ENCODE assay signal across 8 cellular contexts in genomic region chr3:31695280-31696008, GRCh38.
A peak's percentile ranks its signal among the peaks of the same experiment; 100 is the strongest.
DNase-seq lines count a peak whose midpoint lies in the region; ATAC-seq, FAIRE-seq and TF ChIP-seq lines count a peak whose summit lies in the region.

No MANE protein-coding gene starts in this region.

- 33 to 47% methylated on average over 2 of the region's 2 CpGs for WGBS in pancreas, 2 donors

- no peaks in the 10 kb centered on the region for H3K27me3 ChIP-seq in pancreas

- no peaks in the 10 kb centered on the region for H3K9me3 ChIP-seq in pancreas

- peak; percentile 43 for DNase-seq in activated CD8-positive, alpha-beta T cell treated with anti-CD3 and anti-CD28 coated beads, Interleukin-2, amount 10 ng/mL, durations not matched to agents 7 days and 5 days
- no peak for DNase-seq in pancreas
- DNase-seq in medulla oblongata (ENCODE audit: extremely low spot score) = no peak
- no peak for DNase-seq in D721Med (ENCODE audit: insufficient read length, low spot score)

- no peaks in the 10 kb centered on the region for H3K36me3 ChIP-seq in pancreas

- H3K9me3 Mint-ChIP-seq in activated CD8-positive, alpha-beta T cell treated with anti-CD3 and anti-CD28 coated beads, Interleukin-2, amount 10 ng/mL, durations not matched to agents 7 days and 5 days (ENCODE audit: insufficient read depth) = no peaks in the 10 kb centered on the region

- intact Hi-C loops in pancreas (cut with DNase I) = no loop called here

- no peaks in the 10 kb centered on the region for H3K4me1 ChIP-seq in pancreas

- H3K27ac Mint-ChIP-seq in activated CD8-positive, alpha-beta T cell treated with anti-CD3 and anti-CD28 coated beads, Interleukin-2, amount 10 ng/mL, durations not matched to agents 7 days and 5 days = no peak overlapping the region

- CTCF ChIA-PET in activated CD8-positive, alpha-beta T cell treated with anti-CD3 and anti-CD28 coated beads, Interleukin-2, amount 10 ng/mL, durations not matched to agents 7 days and 5 days (lab: Charles Lee) = interaction anchor here (0.7 to 2.0 kb wide), 9 partner anchors 9 to 245 kb away, joined by 3 to 8 read pairs (median 3); no protein-coding TSS in a partner anchor

- TF ChIP-seq CTCF in GM12874 (IDR thresholded peaks at IDR 0.05; ENCODE audit: insufficient read depth, low read depth, low read length) = peak; percentile 37; the same call in 1 of the 2 replicates
- no peak for TF ChIP-seq CTCF in pancreas (IDR thresholded peaks at IDR 0.05)
- no peak for TF ChIP-seq CTCF in D721Med (IDR thresholded peaks at IDR 0.05; ENCODE audit: insufficient read depth, missing control alignments)

- H3K4me3 Mint-ChIP-seq in activated CD8-positive, alpha-beta T cell treated with anti-CD3 and anti-CD28 coated beads, Interleukin-2, amount 10 ng/mL, durations not matched to agents 7 days and 5 days = no peak overlapping the region

- H3K27me3 Mint-ChIP-seq in activated CD8-positive, alpha-beta T cell treated with anti-CD3 and anti-CD28 coated beads, Interleukin-2, amount 10 ng/mL, durations not matched to agents 7 days and 5 days (ENCODE audit: low read depth) = no peaks in the 10 kb centered on the region

- H3K36me3 Mint-ChIP-seq in activated CD8-positive, alpha-beta T cell treated with anti-CD3 and anti-CD28 coated beads, Interleukin-2, amount 10 ng/mL, durations not matched to agents 7 days and 5 days (ENCODE audit: low read depth) = no peaks in the 10 kb centered on the region

- H3K4me1 Mint-ChIP-seq in activated CD8-positive, alpha-beta T cell treated with anti-CD3 and anti-CD28 coated beads, Interleukin-2, amount 10 ng/mL, durations not matched to agents 7 days and 5 days (ENCODE audit: low read depth) = no peaks in the 10 kb centered on the region

- H3K27ac ChIP-seq in pancreas = no peak overlapping the region

- POLR2A ChIA-PET in activated CD8-positive, alpha-beta T cell treated with anti-CD3 and anti-CD28 coated beads, Interleukin-2, amount 10 ng/mL, durations not matched to agents 7 days and 5 days (lab: Charles Lee) = no interaction called here

- ATAC-seq in HG03442 (IDR thresholded peaks at IDR 0.05; ENCODE audit: unreplicated experiment) (peak; percentile 47), pancreas (peak in 3 of 4 donors; percentile 36 to 66 (median 65)), GM21423 (IDR thresholded peaks at IDR 0.05; ENCODE audit: unreplicated experiment) (no peak), GM18858 (IDR thresholded peaks at IDR 0.05; ENCODE audit: unreplicated experiment) (no peak)
- ATAC-seq in activated CD8-positive, alpha-beta T cell treated with anti-CD3 and anti-CD28 coated beads, Interleukin-2, amount 10 ng/mL, durations not matched to agents 7 days and 5 days = no peak

- no peak overlapping the region for H3K4me3 ChIP-seq in pancreas

- no peak for FAIRE-seq in pancreas (lab: Jason Lieb, UNC)
- FAIRE-seq in D721Med (lab: Jason Lieb, UNC) = no peak

Comparison
In these comparisons a context has a peak if more than half of its experiments do, and no peak if none do; other contexts are left out.
1. ATAC-seq: peak in HG03442 (single experiment) and pancreas (3 of 4); none in activated CD8-positive, alpha-beta T cell treated with anti-CD3 and anti-CD28 coated beads, Interleukin-2, amount 10 ng/mL, durations not matched to agents 7 days and 5 days (single experiment), GM21423 (single experiment) and GM18858 (single experiment).